8 cellular contexts compared by ENCODE assay signal in genomic region chr6:34248727-34249468, GRCh38. TPM values are rescaled to one million over a fixed set of nuclear protein-coding genes. Genes with fewer than 3 reads are reported as not detected.
DNase-seq lines count a peak whose midpoint lies in the region; FAIRE-seq and TF ChIP-seq lines count a peak whose summit lies in the region.

Gene SMIM29 (minus strand): TSS chr6:34249006. CDS start chr6:34247791, 1,215 bp downstream.

- H2BK15ac ChIP-seq in mesenchymal stem cell (ENCODE audit: low read depth, poor library complexity, severe bottlenecking): peak within 1 kb of the TSS; percentile 97

- peak within 1 kb of the TSS; percentile 72 for H2AFZ ChIP-seq in mesenchymal stem cell (ENCODE audit: low read depth, low read length)

- H3K36me3 ChIP-seq in effector memory CD4-positive, alpha-beta T cell (ENCODE audit: control insufficient read depth, insufficient read depth, low read length): peaks cover 7% of the 10 kb centered on the region
- H3K36me3 ChIP-seq in mesenchymal stem cell (ENCODE audit: control insufficient read depth in 1 of 2, insufficient read depth in 2 of 2, low read depth in 1 of 2, low read length in 2 of 2): peaks cover 8 to 11% of the 10 kb centered on the region in 2 experiments

- peak within 1 kb of the TSS; percentile 69 to 87 for H2BK12ac ChIP-seq in mesenchymal stem cell (ENCODE audit: low read length in 2 of 2)

- peak; percentile 87 for DNase-seq in COLO829 (ENCODE audit: low spot score)
- peak; percentile 98 for DNase-seq in GM20000 (ENCODE audit: low spot score)
- peak; percentile 91 for DNase-seq in HTR-8/SVneo (ENCODE audit: insufficient read length, low spot score)
- peak; percentile 90 to 95 for DNase-seq in NOMO-1 (lab: John Stamatoyannopoulos, UW; ENCODE audit: unreplicated experiment in 2 of 2)
- DNase-seq in effector memory CD4-positive, alpha-beta T cell: peak; percentile 96 to 97 (median 96)
- peak; percentile 96 for DNase-seq in mesenchymal stem cell
- peak; percentile 94 for DNase-seq in stimulated activated CD8-positive, alpha-beta memory T cell treated with anti-CD3 and anti-CD28 coated beads, Interleukin-12 subunit alpha, Interleukin-12 subunit beta, amount 100 ng/mL, for 24 hours (ENCODE audit: extremely low read depth)

- H3K18ac ChIP-seq in mesenchymal stem cell (ENCODE audit: low read depth in 1 of 2, low read length in 2 of 2): peak within 1 kb of the TSS; percentile 93 to 100

- POLR2A ChIA-PET in activated CD8-positive, alpha-beta memory T cell treated with anti-CD3 and anti-CD28 coated beads for 36 hours (lab: Charles Lee): interaction anchor here (0.6 to 3.2 kb wide), 11 partner anchors 12 to 177 kb away, joined by 3 to 15 read pairs (median 4); partner anchors contain the start of genes HMGA1 and RPS10

- H4K91ac ChIP-seq in mesenchymal stem cell (ENCODE audit: low read length): peak within 1 kb of the TSS; percentile 98

- no peak within 1 kb of the TSS for H2BK120ac ChIP-seq in mesenchymal stem cell (ENCODE audit: low read depth, low read length)

- H3K14ac ChIP-seq in mesenchymal stem cell (ENCODE audit: low read length in 2 of 2): peak within 1 kb of the TSS in 1 of 2 experiments; percentile 99

- peak within 1 kb of the TSS; percentile 94 for H3K9ac ChIP-seq in mesenchymal stem cell (ENCODE audit: low read length)

- FAIRE-seq in HTR-8/SVneo (lab: Jason Lieb, UNC): peak; percentile 26

- peaks cover 20% of the 10 kb centered on the region for H3K4me1 ChIP-seq in effector memory CD4-positive, alpha-beta T cell (ENCODE audit: control insufficient read depth, insufficient read depth, low read length, poor library complexity, severe bottlenecking)
- peaks cover 36% of the 10 kb centered on the region for H3K4me1 ChIP-seq in mesenchymal stem cell (ENCODE audit: control insufficient read depth, insufficient read depth, low read depth, low read length)

- peak within 1 kb of the TSS in 1 of 2 experiments; percentile 87 for H3K23ac ChIP-seq in mesenchymal stem cell (ENCODE audit: low read length in 2 of 2)

- H4K8ac ChIP-seq in mesenchymal stem cell (ENCODE audit: low read length): peak within 1 kb of the TSS; percentile 96

- H3K4ac ChIP-seq in mesenchymal stem cell (ENCODE audit: low read depth in 1 of 2, low read length in 2 of 2): peak within 1 kb of the TSS; percentile 92 to 96

- H3K27me3 ChIP-seq in effector memory CD4-positive, alpha-beta T cell (replicated peaks; ENCODE audit: control insufficient read depth, insufficient read depth, low read length, poor library complexity, severe bottlenecking): no peaks in the 10 kb centered on the region
- no peaks in the 10 kb centered on the region for H3K27me3 ChIP-seq in mesenchymal stem cell (ENCODE audit: control insufficient read depth in 1 of 2, insufficient read depth in 1 of 2, low read length in 2 of 2)

- peak within 1 kb of the TSS; percentile 96 for H3K4me3 ChIP-seq in effector memory CD4-positive, alpha-beta T cell (ENCODE audit: insufficient read depth, low read depth, low read length, poor library complexity, severe bottlenecking)
- peak within 1 kb of the TSS; percentile 88 to 97 for H3K4me3 ChIP-seq in mesenchymal stem cell (ENCODE audit: insufficient read depth in 1 of 2, low read depth in 1 of 2, low read length in 2 of 2)

- H3K9me3 ChIP-seq in effector memory CD4-positive, alpha-beta T cell (ENCODE audit: control insufficient read depth, low read length): no peaks in the 10 kb centered on the region
- no peaks in the 10 kb centered on the region for H3K9me3 ChIP-seq in mesenchymal stem cell (ENCODE audit: control insufficient read depth, low read length)

- peak within 1 kb of the TSS; percentile 33 for H2BK5ac ChIP-seq in mesenchymal stem cell (ENCODE audit: low read depth, low read length, poor library complexity, severe bottlenecking)

- peak; percentile 83 for TF ChIP-seq CTCF in GM20000 (IDR thresholded peaks at IDR 0.05; ENCODE audit: extremely low read depth, missing control alignments)

- peak within 1 kb of the TSS; percentile 17 for H2AK5ac ChIP-seq in mesenchymal stem cell (ENCODE audit: low read length, severe bottlenecking)

- peaks cover 6% of the 10 kb centered on the region for H3K79me1 ChIP-seq in mesenchymal stem cell (replicated peaks; ENCODE audit: low read length, poor library complexity, severe bottlenecking)

- peak within 1 kb of the TSS; percentile 96 for H3K4me2 ChIP-seq in mesenchymal stem cell (ENCODE audit: low read length, poor library complexity, severe bottlenecking)

- WGBS in mesenchymal stem cell: under 1% methylated on average over 73 of the region's 79 CpGs

- H3K27ac ChIP-seq in effector memory CD4-positive, alpha-beta T cell (ENCODE audit: insufficient read depth, low read length, poor library complexity, severe bottlenecking): peak within 1 kb of the TSS; percentile 92
- H3K27ac ChIP-seq in mesenchymal stem cell (ENCODE audit: low read length, poor library complexity, severe bottlenecking): peak within 1 kb of the TSS; percentile 58

- CTCF ChIA-PET in activated CD8-positive, alpha-beta memory T cell treated with anti-CD3 and anti-CD28 coated beads for 36 hours (lab: Charles Lee): interaction anchor here (0.6 to 3.2 kb wide), 24 partner anchors 9 to 359 kb away, joined by 3 to 32 read pairs (median 4); partner anchors contain the start of genes HMGA1, NUDT3 and RPS10

RNA-seq across cellular contexts. Expression of gene SMIM29, which starts in this region (rescaled TPM):
- total RNA-seq in activated CD8-positive, alpha-beta memory T cell treated with anti-CD3 and anti-CD28 coated beads for 36 hours: 10 to 100 TPM; 22.4 to 23.5 TPM
- polyA plus RNA-seq in mesenchymal stem cell (2013, experiment 1 of 2): 47.1 TPM
- 50.5 TPM for polyA plus RNA-seq in mesenchymal stem cell (2013, experiment 2 of 2)

Comparison
In these comparisons a context has a peak if more than half of its experiments do, and no peak if none do; other contexts are left out.
1. Peak in every context shown above with its lines: DNase-seq, H3K4me3 ChIP-seq and H3K27ac ChIP-seq.